ENCODE assay signal across 16 cellular contexts in the genomic region with DNA sequence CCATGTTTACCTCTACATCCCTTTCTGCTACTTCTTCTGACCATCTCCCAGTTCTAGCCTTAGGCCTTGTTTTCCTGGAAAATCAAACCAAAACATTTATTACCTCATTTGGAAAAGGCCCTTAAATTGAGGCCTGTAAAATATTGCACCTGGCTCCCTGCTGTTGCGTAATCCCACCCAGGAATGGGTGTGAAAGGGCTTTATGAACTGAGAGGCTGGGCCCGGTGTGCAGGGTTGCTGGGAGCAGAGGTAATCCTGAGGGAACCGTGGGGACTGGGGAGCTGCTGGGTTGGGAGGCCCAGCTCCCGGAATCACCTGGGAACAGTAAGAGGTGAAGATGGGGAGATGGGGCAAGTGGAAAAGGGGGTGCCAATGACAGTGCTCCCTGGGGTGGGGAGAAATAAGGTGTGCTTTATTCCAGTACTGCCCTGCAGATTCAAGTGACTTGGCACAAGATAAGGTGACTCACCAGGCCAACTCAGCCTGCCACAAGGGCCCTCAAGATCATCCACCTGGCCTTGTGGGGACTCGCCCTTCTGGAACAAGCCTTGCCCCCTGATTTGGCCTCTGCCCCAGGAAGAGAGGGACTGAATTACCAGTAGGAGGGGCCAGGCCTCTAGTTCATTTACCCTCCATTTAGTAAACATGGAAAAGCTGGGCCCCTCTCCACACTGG. TPM values are rescaled to one million over a fixed set of nuclear protein-coding genes. Genes with fewer than 3 reads are reported as not detected.
A peak's percentile ranks its signal among the peaks of the same experiment; 100 is the strongest.
DNase-seq lines count a peak whose midpoint lies in the region; ATAC-seq and TF ChIP-seq lines count a peak whose summit lies in the region.
"Had no signal": no experiment of that assay in that cellular context is flagged by ENCODE, and none has a peak within 500 bp of the region (broad histone marks: within the 10 kb centered on the region; RNA-seq: fewer than 3 reads in every experiment).

No MANE protein-coding gene starts in this region.

- peaks cover 43% of the 10 kb centered on the region for H3K4me1 ChIP-seq in mucosa of descending colon (ENCODE audit: low read depth)

- H3K36me3 ChIP-seq in mucosa of descending colon (ENCODE audit: low read depth), result no peaks in the 10 kb centered on the region

- H3K36me3 Mint-ChIP-seq in MCF 10A (ENCODE audit: insufficient read depth, unreplicated experiment), result no peaks in the 10 kb centered on the region
- H3K36me3 Mint-ChIP-seq in T-helper 2 cell treated with Interferon-gamma antibody and Interleukin-4, amounts not matched to agents 5 μg/mL and 100 μg/mL, for 36 hours (ENCODE audit: low read depth), result peaks cover 21% of the 10 kb centered on the region
- H3K36me3 Mint-ChIP-seq: activated naive CD4-positive, alpha-beta T cell treated with anti-CD3 and anti-CD28 coated beads, Interleukin-2, amount 50 U/mL, for 24 hours; immature natural killer cell had no signal

- DNase-seq in ACHN (peak; percentile 7), HUDEP-2 (lab: John Stamatoyannopoulos, UW; ENCODE audit: unreplicated experiment in 76 of 76) (peak in 59 of 76 experiments; percentile 8 to 79 (median 47)), MCF 10A (ENCODE audit: unreplicated experiment) (peak; percentile 91), mucosa of descending colon (peak; percentile 81 to 86 (median 81)), NCI-H1930 (lab: John Stamatoyannopoulos, UW) (no peak), ureter (ENCODE audit: low spot score) (no peak)
- DNase-seq in T-helper 2 cell treated with Interferon-gamma antibody and Interleukin-4, amounts not matched to agents 5 μg/mL and 100 μg/mL, for 36 hours (ENCODE audit: low spot score), result no peak
- DNase-seq: HFFc6; immature natural killer cell; Karpas-422; naive thymus-derived CD4-positive, alpha-beta T cell; NCI-H2171; T-helper 2 cell had no signal

- H3K27me3 Mint-ChIP-seq in MCF 10A (ENCODE audit: insufficient read depth, unreplicated experiment), result no peaks in the 10 kb centered on the region
- H3K27me3 Mint-ChIP-seq in T-helper 2 cell treated with Interferon-gamma antibody and Interleukin-4, amounts not matched to agents 5 μg/mL and 100 μg/mL, for 36 hours (ENCODE audit: low read depth), result no peaks in the 10 kb centered on the region
- H3K27me3 Mint-ChIP-seq: activated naive CD4-positive, alpha-beta T cell treated with anti-CD3 and anti-CD28 coated beads, Interleukin-2, amount 50 U/mL, for 24 hours; naive thymus-derived CD4-positive, alpha-beta T cell had no signal

- CTCF ChIA-PET in MCF 10A (lab: Yijun Ruan, JAX), result interaction anchor here (0.7 to 6.4 kb wide), 11 partner anchors 14 to 313 kb away, joined by 3 to 56 read pairs (median 3); a partner anchor contains a TSS

- H3K4me1 Mint-ChIP-seq in MCF 10A (ENCODE audit: insufficient read depth, unreplicated experiment), result peaks cover 39% of the 10 kb centered on the region
- peaks cover 11% of the 10 kb centered on the region for H3K4me1 Mint-ChIP-seq in T-helper 2 cell treated with Interferon-gamma antibody and Interleukin-4, amounts not matched to agents 5 μg/mL and 100 μg/mL, for 36 hours (ENCODE audit: low read depth)
- H3K4me1 Mint-ChIP-seq: immature natural killer cell had no signal

- intact Hi-C loops in MCF 10A (cut with micrococcal nuclease) (no loop called here), mucosa of descending colon (cut with DNase I, micrococcal nuclease) (no loop called here)

- in situ Hi-C loops in ACHN (cut with HindIII; ENCODE audit: low pct_ligation_motif_present, low pct_unique_long_range_greater_than_20kb, low sequenced_read_pairs), result no loop called here

- no peaks in the 10 kb centered on the region for H3K9me3 Mint-ChIP-seq in MCF 10A (ENCODE audit: unreplicated experiment)
- no peaks in the 10 kb centered on the region for H3K9me3 Mint-ChIP-seq in T-helper 2 cell treated with Interferon-gamma antibody and Interleukin-4, amounts not matched to agents 5 μg/mL and 100 μg/mL, for 36 hours
- H3K9me3 Mint-ChIP-seq: activated naive CD4-positive, alpha-beta T cell treated with anti-CD3 and anti-CD28 coated beads, Interleukin-2, amount 50 U/mL, for 24 hours; naive thymus-derived CD4-positive, alpha-beta T cell had no signal

- peak overlapping the region; percentile 3 for H3K4me3 Mint-ChIP-seq in MCF 10A (ENCODE audit: unreplicated experiment)
- H3K4me3 Mint-ChIP-seq in T-helper 2 cell treated with Interferon-gamma antibody and Interleukin-4, amounts not matched to agents 5 μg/mL and 100 μg/mL, for 36 hours, result no peak overlapping the region
- H3K4me3 Mint-ChIP-seq: activated naive CD4-positive, alpha-beta T cell treated with anti-CD3 and anti-CD28 coated beads, Interleukin-2, amount 50 U/mL, for 24 hours; HFFc6; immature natural killer cell; naive thymus-derived CD4-positive, alpha-beta T cell had no signal

- POLR2A ChIA-PET in MCF 10A (lab: Yijun Ruan, JAX), result interaction anchor here (0.6 to 3.3 kb wide), 10 partner anchors 10 to 95 kb away, joined by 3 to 31 read pairs (median 4); no protein-coding TSS in a partner anchor

- H3K4me3 ChIP-seq in mucosa of descending colon, result no peak overlapping the region

- H3K9me3 ChIP-seq in mucosa of descending colon, result no peaks in the 10 kb centered on the region

- ATAC-seq in mucosa of descending colon (peak; percentile 81), HG02885 (IDR thresholded peaks at IDR 0.05; ENCODE audit: poor library complexity, unreplicated experiment) (no peak)
- ATAC-seq: naive thymus-derived CD4-positive, alpha-beta T cell had no signal

- BruUV-seq in MCF 10A (replicated peaks; lab: Mats Ljungman, UMichigan), result no TSS peak

- H3K27ac Mint-ChIP-seq in MCF 10A (ENCODE audit: low read depth, unreplicated experiment), result peak overlapping the region; percentile 92
- H3K27ac Mint-ChIP-seq in T-helper 2 cell treated with Interferon-gamma antibody and Interleukin-4, amounts not matched to agents 5 μg/mL and 100 μg/mL, for 36 hours, result no peak overlapping the region
- H3K27ac Mint-ChIP-seq: activated naive CD4-positive, alpha-beta T cell treated with anti-CD3 and anti-CD28 coated beads, Interleukin-2, amount 50 U/mL, for 24 hours; HFFc6; immature natural killer cell; naive thymus-derived CD4-positive, alpha-beta T cell had no signal

- TF ChIP-seq CTCF in MCF 10A (IDR thresholded peaks at IDR 0.05; ENCODE audit: unreplicated experiment), result no peak
- TF ChIP-seq CTCF in mucosa of descending colon (IDR thresholded peaks at IDR 0.05), result no peak

RNA-seq across cellular contexts. Expression of a gene that starts 44.2 kb away (rescaled TPM):
- 1.3 and 2.6 TPM in 2 replicates for total RNA-seq in MCF 10A (2022)
- total RNA-seq in mucosa of descending colon, result 10 to 100 TPM; 33.6 to 69.8 (median 42.7) TPM
- 9.8 TPM for total RNA-seq in ureter
- total RNA-seq: G401, HFFc6 had no signal

Comparison
In these comparisons a context has a peak if more than half of its experiments do, and no peak if none do; other contexts are left out.
1. DNase-seq: peak in ACHN (single experiment), HUDEP-2 (59 of 76), MCF 10A (single experiment) and mucosa of descending colon (3 of 3); none in NCI-H1930 (0 of 2), ureter (single experiment) and T-helper 2 cell treated with Interferon-gamma antibody and Interleukin-4, amounts not matched to agents 5 μg/mL and 100 μg/mL, for 36 hours (single experiment).